In genomic region chr4:60461551-60461950, GRCh38 we compare ENCODE assay signal across 3 cellular contexts.
"Had no signal": no experiment of that assay in that cellular context is flagged by ENCODE, and none has a peak within 500 bp of the region (broad histone marks: within the 10 kb centered on the region; RNA-seq: fewer than 3 reads in every experiment).

No MANE protein-coding gene starts in this region.

- DNase-seq: GDM1, GF-D8 had no signal

- H3K4me3 ChIP-seq: GM12878 had no signal
